2 cellular contexts compared by ENCODE assay signal in the genomic region with DNA sequence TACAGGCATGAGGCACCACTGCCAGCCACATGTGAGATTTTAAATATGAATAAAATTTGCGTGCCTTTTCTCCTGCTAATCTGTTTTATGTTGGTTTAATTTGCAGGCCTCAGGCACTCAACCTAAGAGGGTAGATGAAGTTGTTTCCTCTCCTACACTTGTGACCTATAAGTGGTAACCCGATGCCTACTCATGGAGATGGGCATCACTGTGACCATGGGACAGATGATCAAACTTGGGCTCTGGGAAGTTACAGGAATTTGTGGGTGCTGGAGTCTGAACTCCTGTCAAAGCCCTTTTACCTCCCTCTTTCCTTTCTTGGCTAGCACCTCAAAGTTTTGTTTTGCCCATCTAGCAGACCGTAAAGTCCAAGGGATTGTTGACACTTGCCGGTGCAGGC.
TF ChIP-seq lines count a peak whose summit lies in the region.

No MANE protein-coding gene starts in this region.

TF ChIP-seq in GM23338, 12 proteins besides CTCF, POLR2A, EP300 and RAD21 (continued from another document):
- TF ChIP-seq, protein P1, sequence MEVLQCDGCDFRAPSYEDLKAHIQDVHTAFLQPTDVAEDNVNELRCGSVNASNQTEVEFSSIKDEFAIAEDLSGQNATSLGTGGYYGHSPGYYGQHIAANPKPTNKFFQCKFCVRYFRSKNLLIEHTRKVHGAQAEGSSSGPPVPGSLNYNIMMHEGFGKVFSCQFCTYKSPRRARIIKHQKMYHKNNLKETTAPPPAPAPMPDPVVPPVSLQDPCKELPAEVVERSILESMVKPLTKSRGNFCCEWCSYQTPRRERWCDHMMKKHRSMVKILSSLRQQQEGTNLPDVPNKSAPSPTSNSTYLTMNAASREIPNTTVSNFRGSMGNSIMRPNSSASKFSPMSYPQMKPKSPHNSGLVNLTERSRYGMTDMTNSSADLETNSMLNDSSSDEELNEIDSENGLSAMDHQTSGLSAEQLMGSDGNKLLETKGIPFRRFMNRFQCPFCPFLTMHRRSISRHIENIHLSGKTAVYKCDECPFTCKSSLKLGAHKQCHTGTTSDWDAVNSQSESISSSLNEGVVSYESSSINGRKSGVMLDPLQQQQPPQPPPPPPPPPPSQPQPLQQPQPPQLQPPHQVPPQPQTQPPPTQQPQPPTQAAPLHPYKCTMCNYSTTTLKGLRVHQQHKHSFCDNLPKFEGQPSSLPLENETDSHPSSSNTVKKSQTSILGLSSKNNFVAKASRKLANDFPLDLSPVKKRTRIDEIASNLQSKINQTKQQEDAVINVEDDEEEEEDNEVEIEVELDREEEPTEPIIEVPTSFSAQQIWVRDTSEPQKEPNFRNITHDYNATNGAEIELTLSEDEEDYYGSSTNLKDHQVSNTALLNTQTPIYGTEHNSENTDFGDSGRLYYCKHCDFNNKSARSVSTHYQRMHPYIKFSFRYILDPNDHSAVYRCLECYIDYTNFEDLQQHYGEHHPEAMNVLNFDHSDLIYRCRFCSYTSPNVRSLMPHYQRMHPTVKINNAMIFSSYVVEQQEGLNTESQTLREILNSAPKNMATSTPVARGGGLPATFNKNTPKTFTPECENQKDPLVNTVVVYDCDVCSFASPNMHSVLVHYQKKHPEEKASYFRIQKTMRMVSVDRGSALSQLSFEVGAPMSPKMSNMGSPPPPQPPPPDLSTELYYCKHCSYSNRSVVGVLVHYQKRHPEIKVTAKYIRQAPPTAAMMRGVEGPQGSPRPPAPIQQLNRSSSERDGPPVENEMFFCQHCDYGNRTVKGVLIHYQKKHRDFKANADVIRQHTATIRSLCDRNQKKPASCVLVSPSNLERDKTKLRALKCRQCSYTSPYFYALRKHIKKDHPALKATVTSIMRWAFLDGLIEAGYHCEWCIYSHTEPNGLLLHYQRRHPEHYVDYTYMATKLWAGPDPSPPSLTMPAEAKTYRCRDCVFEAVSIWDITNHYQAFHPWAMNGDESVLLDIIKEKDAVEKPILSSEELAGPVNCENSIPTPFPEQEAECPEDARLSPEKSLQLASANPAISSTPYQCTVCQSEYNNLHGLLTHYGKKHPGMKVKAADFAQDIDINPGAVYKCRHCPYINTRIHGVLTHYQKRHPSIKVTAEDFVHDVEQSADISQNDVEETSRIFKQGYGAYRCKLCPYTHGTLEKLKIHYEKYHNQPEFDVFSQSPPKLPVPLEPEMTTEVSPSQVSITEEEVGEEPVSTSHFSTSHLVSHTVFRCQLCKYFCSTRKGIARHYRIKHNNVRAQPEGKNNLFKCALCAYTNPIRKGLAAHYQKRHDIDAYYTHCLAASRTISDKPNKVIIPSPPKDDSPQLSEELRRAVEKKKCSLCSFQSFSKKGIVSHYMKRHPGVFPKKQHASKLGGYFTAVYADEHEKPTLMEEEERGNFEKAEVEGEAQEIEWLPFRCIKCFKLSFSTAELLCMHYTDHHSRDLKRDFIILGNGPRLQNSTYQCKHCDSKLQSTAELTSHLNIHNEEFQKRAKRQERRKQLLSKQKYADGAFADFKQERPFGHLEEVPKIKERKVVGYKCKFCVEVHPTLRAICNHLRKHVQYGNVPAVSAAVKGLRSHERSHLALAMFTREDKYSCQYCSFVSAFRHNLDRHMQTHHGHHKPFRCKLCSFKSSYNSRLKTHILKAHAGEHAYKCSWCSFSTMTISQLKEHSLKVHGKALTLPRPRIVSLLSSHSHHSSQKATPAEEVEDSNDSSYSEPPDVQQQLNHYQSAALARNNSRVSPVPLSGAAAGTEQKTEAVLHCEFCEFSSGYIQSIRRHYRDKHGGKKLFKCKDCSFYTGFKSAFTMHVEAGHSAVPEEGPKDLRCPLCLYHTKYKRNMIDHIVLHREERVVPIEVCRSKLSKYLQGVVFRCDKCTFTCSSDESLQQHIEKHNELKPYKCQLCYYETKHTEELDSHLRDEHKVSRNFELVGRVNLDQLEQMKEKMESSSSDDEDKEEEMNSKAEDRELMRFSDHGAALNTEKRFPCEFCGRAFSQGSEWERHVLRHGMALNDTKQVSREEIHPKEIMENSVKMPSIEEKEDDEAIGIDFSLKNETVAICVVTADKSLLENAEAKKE (CRISPR knock-in tag; IDR thresholded peaks at IDR 0.05) = no peak
- TF ChIP-seq ZNF331 (CRISPR knock-in tag; IDR thresholded peaks at IDR 0.05; ENCODE audit: low read depth) (no peak), JUNB (IDR thresholded peaks at IDR 0.05; ENCODE audit: unreplicated experiment) (no peak)
- TF ChIP-seq, protein P2, sequence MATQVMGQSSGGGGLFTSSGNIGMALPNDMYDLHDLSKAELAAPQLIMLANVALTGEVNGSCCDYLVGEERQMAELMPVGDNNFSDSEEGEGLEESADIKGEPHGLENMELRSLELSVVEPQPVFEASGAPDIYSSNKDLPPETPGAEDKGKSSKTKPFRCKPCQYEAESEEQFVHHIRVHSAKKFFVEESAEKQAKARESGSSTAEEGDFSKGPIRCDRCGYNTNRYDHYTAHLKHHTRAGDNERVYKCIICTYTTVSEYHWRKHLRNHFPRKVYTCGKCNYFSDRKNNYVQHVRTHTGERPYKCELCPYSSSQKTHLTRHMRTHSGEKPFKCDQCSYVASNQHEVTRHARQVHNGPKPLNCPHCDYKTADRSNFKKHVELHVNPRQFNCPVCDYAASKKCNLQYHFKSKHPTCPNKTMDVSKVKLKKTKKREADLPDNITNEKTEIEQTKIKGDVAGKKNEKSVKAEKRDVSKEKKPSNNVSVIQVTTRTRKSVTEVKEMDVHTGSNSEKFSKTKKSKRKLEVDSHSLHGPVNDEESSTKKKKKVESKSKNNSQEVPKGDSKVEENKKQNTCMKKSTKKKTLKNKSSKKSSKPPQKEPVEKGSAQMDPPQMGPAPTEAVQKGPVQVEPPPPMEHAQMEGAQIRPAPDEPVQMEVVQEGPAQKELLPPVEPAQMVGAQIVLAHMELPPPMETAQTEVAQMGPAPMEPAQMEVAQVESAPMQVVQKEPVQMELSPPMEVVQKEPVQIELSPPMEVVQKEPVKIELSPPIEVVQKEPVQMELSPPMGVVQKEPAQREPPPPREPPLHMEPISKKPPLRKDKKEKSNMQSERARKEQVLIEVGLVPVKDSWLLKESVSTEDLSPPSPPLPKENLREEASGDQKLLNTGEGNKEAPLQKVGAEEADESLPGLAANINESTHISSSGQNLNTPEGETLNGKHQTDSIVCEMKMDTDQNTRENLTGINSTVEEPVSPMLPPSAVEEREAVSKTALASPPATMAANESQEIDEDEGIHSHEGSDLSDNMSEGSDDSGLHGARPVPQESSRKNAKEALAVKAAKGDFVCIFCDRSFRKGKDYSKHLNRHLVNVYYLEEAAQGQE (IDR thresholded peaks at IDR 0.05; ENCODE audit: unreplicated experiment) = no peak

TF ChIP-seq in WTC11, 78 proteins besides CTCF, POLR2A, EP300 and RAD21 (continued from another document and continues in another):
- TF ChIP-seq, protein P3, sequence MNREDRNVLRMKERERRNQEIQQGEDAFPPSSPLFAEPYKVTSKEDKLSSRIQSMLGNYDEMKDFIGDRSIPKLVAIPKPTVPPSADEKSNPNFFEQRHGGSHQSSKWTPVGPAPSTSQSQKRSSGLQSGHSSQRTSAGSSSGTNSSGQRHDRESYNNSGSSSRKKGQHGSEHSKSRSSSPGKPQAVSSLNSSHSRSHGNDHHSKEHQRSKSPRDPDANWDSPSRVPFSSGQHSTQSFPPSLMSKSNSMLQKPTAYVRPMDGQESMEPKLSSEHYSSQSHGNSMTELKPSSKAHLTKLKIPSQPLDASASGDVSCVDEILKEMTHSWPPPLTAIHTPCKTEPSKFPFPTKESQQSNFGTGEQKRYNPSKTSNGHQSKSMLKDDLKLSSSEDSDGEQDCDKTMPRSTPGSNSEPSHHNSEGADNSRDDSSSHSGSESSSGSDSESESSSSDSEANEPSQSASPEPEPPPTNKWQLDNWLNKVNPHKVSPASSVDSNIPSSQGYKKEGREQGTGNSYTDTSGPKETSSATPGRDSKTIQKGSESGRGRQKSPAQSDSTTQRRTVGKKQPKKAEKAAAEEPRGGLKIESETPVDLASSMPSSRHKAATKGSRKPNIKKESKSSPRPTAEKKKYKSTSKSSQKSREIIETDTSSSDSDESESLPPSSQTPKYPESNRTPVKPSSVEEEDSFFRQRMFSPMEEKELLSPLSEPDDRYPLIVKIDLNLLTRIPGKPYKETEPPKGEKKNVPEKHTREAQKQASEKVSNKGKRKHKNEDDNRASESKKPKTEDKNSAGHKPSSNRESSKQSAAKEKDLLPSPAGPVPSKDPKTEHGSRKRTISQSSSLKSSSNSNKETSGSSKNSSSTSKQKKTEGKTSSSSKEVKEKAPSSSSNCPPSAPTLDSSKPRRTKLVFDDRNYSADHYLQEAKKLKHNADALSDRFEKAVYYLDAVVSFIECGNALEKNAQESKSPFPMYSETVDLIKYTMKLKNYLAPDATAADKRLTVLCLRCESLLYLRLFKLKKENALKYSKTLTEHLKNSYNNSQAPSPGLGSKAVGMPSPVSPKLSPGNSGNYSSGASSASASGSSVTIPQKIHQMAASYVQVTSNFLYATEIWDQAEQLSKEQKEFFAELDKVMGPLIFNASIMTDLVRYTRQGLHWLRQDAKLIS (CRISPR knock-in tag; IDR thresholded peaks at IDR 0.05; ENCODE audit: borderline replicate concordance) = no peak
- TF ChIP-seq RELA (CRISPR knock-in tag; IDR thresholded peaks at IDR 0.05; ENCODE audit: borderline replicate concordance) (no peak), ZNF317 (CRISPR knock-in tag; IDR thresholded peaks at IDR 0.05; ENCODE audit: borderline replicate concordance, low read depth) (no peak), ELF4 (CRISPR knock-in tag; IDR thresholded peaks at IDR 0.05; ENCODE audit: low read depth) (no peak), FOXJ3 (CRISPR knock-in tag; IDR thresholded peaks at IDR 0.05; ENCODE audit: borderline replicate concordance) (no peak), TP53 (CRISPR knock-in tag; IDR thresholded peaks at IDR 0.05) (no peak), NR2C2 (CRISPR knock-in tag; IDR thresholded peaks at IDR 0.05) (no peak)
- TF ChIP-seq, protein P4, sequence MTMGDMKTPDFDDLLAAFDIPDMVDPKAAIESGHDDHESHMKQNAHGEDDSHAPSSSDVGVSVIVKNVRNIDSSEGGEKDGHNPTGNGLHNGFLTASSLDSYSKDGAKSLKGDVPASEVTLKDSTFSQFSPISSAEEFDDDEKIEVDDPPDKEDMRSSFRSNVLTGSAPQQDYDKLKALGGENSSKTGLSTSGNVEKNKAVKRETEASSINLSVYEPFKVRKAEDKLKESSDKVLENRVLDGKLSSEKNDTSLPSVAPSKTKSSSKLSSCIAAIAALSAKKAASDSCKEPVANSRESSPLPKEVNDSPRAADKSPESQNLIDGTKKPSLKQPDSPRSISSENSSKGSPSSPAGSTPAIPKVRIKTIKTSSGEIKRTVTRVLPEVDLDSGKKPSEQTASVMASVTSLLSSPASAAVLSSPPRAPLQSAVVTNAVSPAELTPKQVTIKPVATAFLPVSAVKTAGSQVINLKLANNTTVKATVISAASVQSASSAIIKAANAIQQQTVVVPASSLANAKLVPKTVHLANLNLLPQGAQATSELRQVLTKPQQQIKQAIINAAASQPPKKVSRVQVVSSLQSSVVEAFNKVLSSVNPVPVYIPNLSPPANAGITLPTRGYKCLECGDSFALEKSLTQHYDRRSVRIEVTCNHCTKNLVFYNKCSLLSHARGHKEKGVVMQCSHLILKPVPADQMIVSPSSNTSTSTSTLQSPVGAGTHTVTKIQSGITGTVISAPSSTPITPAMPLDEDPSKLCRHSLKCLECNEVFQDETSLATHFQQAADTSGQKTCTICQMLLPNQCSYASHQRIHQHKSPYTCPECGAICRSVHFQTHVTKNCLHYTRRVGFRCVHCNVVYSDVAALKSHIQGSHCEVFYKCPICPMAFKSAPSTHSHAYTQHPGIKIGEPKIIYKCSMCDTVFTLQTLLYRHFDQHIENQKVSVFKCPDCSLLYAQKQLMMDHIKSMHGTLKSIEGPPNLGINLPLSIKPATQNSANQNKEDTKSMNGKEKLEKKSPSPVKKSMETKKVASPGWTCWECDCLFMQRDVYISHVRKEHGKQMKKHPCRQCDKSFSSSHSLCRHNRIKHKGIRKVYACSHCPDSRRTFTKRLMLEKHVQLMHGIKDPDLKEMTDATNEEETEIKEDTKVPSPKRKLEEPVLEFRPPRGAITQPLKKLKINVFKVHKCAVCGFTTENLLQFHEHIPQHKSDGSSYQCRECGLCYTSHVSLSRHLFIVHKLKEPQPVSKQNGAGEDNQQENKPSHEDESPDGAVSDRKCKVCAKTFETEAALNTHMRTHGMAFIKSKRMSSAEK (CRISPR knock-in tag; IDR thresholded peaks at IDR 0.05; ENCODE audit: borderline replicate concordance) = no peak
- TF ChIP-seq, protein P5, sequence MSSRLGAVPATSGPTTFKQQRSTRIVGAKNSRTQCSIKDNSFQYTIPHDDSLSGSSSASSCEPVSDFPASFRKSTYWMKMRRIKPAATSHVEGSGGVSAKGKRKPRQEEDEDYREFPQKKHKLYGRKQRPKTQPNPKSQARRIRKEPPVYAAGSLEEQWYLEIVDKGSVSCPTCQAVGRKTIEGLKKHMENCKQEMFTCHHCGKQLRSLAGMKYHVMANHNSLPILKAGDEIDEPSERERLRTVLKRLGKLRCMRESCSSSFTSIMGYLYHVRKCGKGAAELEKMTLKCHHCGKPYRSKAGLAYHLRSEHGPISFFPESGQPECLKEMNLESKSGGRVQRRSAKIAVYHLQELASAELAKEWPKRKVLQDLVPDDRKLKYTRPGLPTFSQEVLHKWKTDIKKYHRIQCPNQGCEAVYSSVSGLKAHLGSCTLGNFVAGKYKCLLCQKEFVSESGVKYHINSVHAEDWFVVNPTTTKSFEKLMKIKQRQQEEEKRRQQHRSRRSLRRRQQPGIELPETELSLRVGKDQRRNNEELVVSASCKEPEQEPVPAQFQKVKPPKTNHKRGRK (CRISPR knock-in tag; IDR thresholded peaks at IDR 0.05; ENCODE audit: borderline replicate concordance) = no peak
- TF ChIP-seq, protein P6, sequence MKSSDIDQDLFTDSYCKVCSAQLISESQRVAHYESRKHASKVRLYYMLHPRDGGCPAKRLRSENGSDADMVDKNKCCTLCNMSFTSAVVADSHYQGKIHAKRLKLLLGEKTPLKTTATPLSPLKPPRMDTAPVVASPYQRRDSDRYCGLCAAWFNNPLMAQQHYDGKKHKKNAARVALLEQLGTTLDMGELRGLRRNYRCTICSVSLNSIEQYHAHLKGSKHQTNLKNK (CRISPR knock-in tag; IDR thresholded peaks at IDR 0.05) = no peak
- TF ChIP-seq, protein P7, sequence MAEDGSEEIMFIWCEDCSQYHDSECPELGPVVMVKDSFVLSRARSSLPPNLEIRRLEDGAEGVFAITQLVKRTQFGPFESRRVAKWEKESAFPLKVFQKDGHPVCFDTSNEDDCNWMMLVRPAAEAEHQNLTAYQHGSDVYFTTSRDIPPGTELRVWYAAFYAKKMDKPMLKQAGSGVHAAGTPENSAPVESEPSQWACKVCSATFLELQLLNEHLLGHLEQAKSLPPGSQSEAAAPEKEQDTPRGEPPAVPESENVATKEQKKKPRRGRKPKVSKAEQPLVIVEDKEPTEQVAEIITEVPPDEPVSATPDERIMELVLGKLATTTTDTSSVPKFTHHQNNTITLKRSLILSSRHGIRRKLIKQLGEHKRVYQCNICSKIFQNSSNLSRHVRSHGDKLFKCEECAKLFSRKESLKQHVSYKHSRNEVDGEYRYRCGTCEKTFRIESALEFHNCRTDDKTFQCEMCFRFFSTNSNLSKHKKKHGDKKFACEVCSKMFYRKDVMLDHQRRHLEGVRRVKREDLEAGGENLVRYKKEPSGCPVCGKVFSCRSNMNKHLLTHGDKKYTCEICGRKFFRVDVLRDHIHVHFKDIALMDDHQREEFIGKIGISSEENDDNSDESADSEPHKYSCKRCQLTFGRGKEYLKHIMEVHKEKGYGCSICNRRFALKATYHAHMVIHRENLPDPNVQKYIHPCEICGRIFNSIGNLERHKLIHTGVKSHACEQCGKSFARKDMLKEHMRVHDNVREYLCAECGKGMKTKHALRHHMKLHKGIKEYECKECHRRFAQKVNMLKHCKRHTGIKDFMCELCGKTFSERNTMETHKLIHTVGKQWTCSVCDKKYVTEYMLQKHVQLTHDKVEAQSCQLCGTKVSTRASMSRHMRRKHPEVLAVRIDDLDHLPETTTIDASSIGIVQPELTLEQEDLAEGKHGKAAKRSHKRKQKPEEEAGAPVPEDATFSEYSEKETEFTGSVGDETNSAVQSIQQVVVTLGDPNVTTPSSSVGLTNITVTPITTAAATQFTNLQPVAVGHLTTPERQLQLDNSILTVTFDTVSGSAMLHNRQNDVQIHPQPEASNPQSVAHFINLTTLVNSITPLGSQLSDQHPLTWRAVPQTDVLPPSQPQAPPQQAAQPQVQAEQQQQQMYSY (CRISPR knock-in tag; IDR thresholded peaks at IDR 0.05) = no peak
